17 cellular contexts compared by ENCODE assay signal in genomic region chr6:148385379-148385778, GRCh38. TPM values are rescaled to one million over a fixed set of nuclear protein-coding genes. Genes with fewer than 3 reads are reported as not detected.
DNase-seq lines count a peak whose midpoint lies in the region; ATAC-seq, FAIRE-seq and TF ChIP-seq lines count a peak whose summit lies in the region.
"Had no signal": no experiment of that assay in that cellular context is flagged by ENCODE, and none has a peak within 500 bp of the region (broad histone marks: within the 10 kb centered on the region; RNA-seq: fewer than 3 reads in every experiment).

No MANE protein-coding gene starts in this region.

- H3K4ac ChIP-seq in H1 (replicated peaks; ENCODE audit: insufficient read length, low read depth, low read length) (no peak overlapping the region), mesendoderm (ENCODE audit: low read depth, low read length) (no peak overlapping the region)

- TF ChIP-seq RAD21 in H1 (IDR thresholded peaks at IDR 0.05 in 1 of 2, conservative IDR thresholded peaks at IDR 0.05 in 1 of 2; ENCODE audit: low read depth in 2 of 2, low read length in 2 of 2): no peak

- H3K4me3 ChIP-seq in right atrium auricular region (no peak overlapping the region), H1 (ENCODE audit: extremely low read depth in 1 of 4, insufficient read depth in 2 of 4, low read depth in 3 of 4, low read length in 4 of 4) (no peak overlapping the region), mesendoderm (ENCODE audit: low read length) (no peak overlapping the region)
- H3K4me3 ChIP-seq: GM12878, GM23248, HAP-1 had no signal

- H3K79me1 ChIP-seq in H1 (ENCODE audit: low read depth, low read length) (peaks cover 12% of the 10 kb centered on the region), mesendoderm (ENCODE audit: low read length) (peaks cover 10% of the 10 kb centered on the region)

- POLR2A ChIA-PET in H1 (lab: Charles Lee; ENCODE audit: partially characterized antibody): interaction anchor here (0.6 to 1.1 kb wide), 3 partner anchors 9 to 20 kb away, joined by 3 read pairs; no protein-coding TSS in a partner anchor

- no peak for FAIRE-seq in H1 (lab: Jason Lieb, UNC)
- FAIRE-seq: GM12878, GM18507 had no signal

- intact Hi-C loops in left ventricle myocardium superior (cut with micrococcal nuclease): no loop called here

- H3K56ac ChIP-seq in H1 (replicated peaks; ENCODE audit: insufficient read length, low read depth, low read length) (no peak overlapping the region), mesendoderm (ENCODE audit: low read length) (no peak overlapping the region)

- H3K4me2 ChIP-seq in H1 (ENCODE audit: insufficient read depth in 1 of 2, low read depth in 2 of 2, low read length in 2 of 2) (no peak overlapping the region), mesendoderm (ENCODE audit: low read length) (no peak overlapping the region)

- H3K23ac ChIP-seq in H1 (ENCODE audit: insufficient read length) (no peak overlapping the region), mesendoderm (ENCODE audit: low read length) (no peak overlapping the region)

- H4K20me1 ChIP-seq in H1 (replicated peaks in 1 of 2; ENCODE audit: control insufficient read depth in 1 of 2, insufficient read depth in 2 of 2, low read length in 2 of 2): peaks cover 2 to 7% of the 10 kb centered on the region in 2 experiments

- H3K9ac ChIP-seq in H1 (replicated peaks in 1 of 4; ENCODE audit: extremely low read depth in 1 of 4, low read depth in 3 of 4, low read length in 3 of 4): no peak overlapping the region
- no peak overlapping the region for H3K9ac ChIP-seq in mesendoderm (ENCODE audit: low read length)
- H3K9ac ChIP-seq: GM23248 had no signal

- H2BK12ac ChIP-seq in H1 (ENCODE audit: low read depth, low read length): no peak overlapping the region

- WGBS in H1 (ENCODE audit: extremely low coverage in 1 of 2, insufficient coverage in 1 of 2, insufficient read length in 1 of 2, insufficient replicate concordance in 2 of 2, low coverage in 1 of 2, low lambda C conversion rate in 2 of 2, missing lambda C conversion rate in 1 of 2), 2 experiments: 67% methylated on average over 2 of the region's 2 CpGs; no CpG with 5 or more reads in 1 of the 2 experiments
- no CpG with 5 or more reads among the region's 2 CpGs for WGBS in mesendoderm (ENCODE audit: extremely low coverage, insufficient coverage, low lambda C conversion rate)

- TF ChIP-seq POLR2A in H1 (IDR thresholded peaks at IDR 0.05; ENCODE audit: control extremely low read depth in 1 of 2, low read depth in 2 of 2, low read length in 2 of 2): no peak

- no peak overlapping the region for H3K14ac ChIP-seq in H1 (ENCODE audit: insufficient read length)

- H2BK20ac ChIP-seq in H1 (ENCODE audit: low read length): no peak overlapping the region

- TF ChIP-seq EP300 in H1 (IDR thresholded peaks at IDR 0.05; ENCODE audit: borderline replicate concordance in 1 of 2, low read depth in 2 of 2, low read length in 2 of 2): no peak

- TF ChIP-seq CTCF in right atrium auricular region (IDR thresholded peaks at IDR 0.05): no peak
- TF ChIP-seq CTCF in H1 (IDR thresholded peaks at IDR 0.05; ENCODE audit: control extremely low read depth in 1 of 3, insufficient read depth in 1 of 3, low read depth in 1 of 3, low read length in 3 of 3): no peak

- no peak overlapping the region for H2AFZ ChIP-seq in H1 (ENCODE audit: low read length)
- H2AFZ ChIP-seq: GM23248 had no signal

- H3K27ac ChIP-seq in right atrium auricular region (no peak overlapping the region), H1 (ENCODE audit: low read depth, low read length) (no peak overlapping the region), mesendoderm (ENCODE audit: low read depth, low read length) (no peak overlapping the region)
- H3K27ac ChIP-seq: GM23248, HL-60 had no signal

- CTCF ChIA-PET in H1 (lab: Charles Lee; ENCODE audit: partially characterized antibody): interaction anchor here (1.0 to 2.0 kb wide), 6 partner anchors 9 to 209 kb away, joined by 3 to 6 read pairs (median 4); no protein-coding TSS in a partner anchor

- H3K9me3 ChIP-seq in right atrium auricular region (no peaks in the 10 kb centered on the region), H1 (ENCODE audit: insufficient read depth in 2 of 2, low read depth in 1 of 2, low read length in 1 of 2) (no peaks in the 10 kb centered on the region)
- H3K9me3 ChIP-seq: HAP-1 had no signal

- no peak overlapping the region for H4K8ac ChIP-seq in H1 (ENCODE audit: extremely low read depth, insufficient read depth, low read length)
- no peak overlapping the region for H4K8ac ChIP-seq in mesendoderm (ENCODE audit: low read depth, low read length)

- H4K91ac ChIP-seq in H1 (replicated peaks; ENCODE audit: insufficient read length, low read length): no peak overlapping the region

- peaks cover 0 to 49% of the 10 kb centered on the region in 2 experiments; a peak in 2 of 4 replicates for H3K79me2 ChIP-seq in H1 (ENCODE audit: control insufficient read depth in 1 of 2, insufficient read depth in 2 of 2, low read length in 2 of 2)
- H3K79me2 ChIP-seq in mesendoderm (ENCODE audit: control insufficient read depth, insufficient read depth, low read length): peaks cover 2% of the 10 kb centered on the region

- H3K36me3 ChIP-seq in right atrium auricular region (no peaks in the 10 kb centered on the region), H1 (ENCODE audit: control insufficient read depth in 2 of 4, insufficient read depth in 4 of 4, low read length in 3 of 4) (no peaks in the 10 kb centered on the region), mesendoderm (ENCODE audit: control insufficient read depth, insufficient read depth, low read length) (no peaks in the 10 kb centered on the region)
- H3K36me3 ChIP-seq: HAP-1 had no signal

- ATAC-seq in left ventricle myocardium superior: no peak
- ATAC-seq: GM12878 had no signal

- no peak overlapping the region for H2BK5ac ChIP-seq in H1 (ENCODE audit: low read depth, low read length)
- no peak overlapping the region for H2BK5ac ChIP-seq in mesendoderm (ENCODE audit: low read length)

- H3K27me3 ChIP-seq in right atrium auricular region (no peaks in the 10 kb centered on the region), H1 (replicated peaks in 1 of 4; ENCODE audit: control insufficient read depth in 3 of 4, extremely low read depth in 1 of 4, insufficient read depth in 3 of 4, low read length in 3 of 4) (no peaks in the 10 kb centered on the region), mesendoderm (ENCODE audit: insufficient read depth, low read length, poor library complexity) (no peaks in the 10 kb centered on the region)

- H3K4me1 ChIP-seq in right atrium auricular region: peaks cover 0 to 53% of the 10 kb centered on the region in 2 donors
- peaks cover 0 to 7% (median under 1%) of the 10 kb centered on the region in 4 experiments; a peak in 4 of 7 replicates for H3K4me1 ChIP-seq in H1 (replicated peaks in 1 of 4; ENCODE audit: control insufficient read depth in 3 of 4, insufficient read depth in 4 of 4, low read length in 3 of 4)
- H3K4me1 ChIP-seq in mesendoderm (ENCODE audit: control insufficient read depth, low read depth, low read length): peaks cover 6% of the 10 kb centered on the region
- H3K4me1 ChIP-seq: HAP-1 had no signal

- H2BK120ac ChIP-seq in H1 (replicated peaks; ENCODE audit: low read depth, low read length) (no peak overlapping the region), mesendoderm (ENCODE audit: low read depth, low read length) (no peak overlapping the region)

- H3K18ac ChIP-seq in H1 (ENCODE audit: extremely low read depth, low read length) (no peak overlapping the region), mesendoderm (ENCODE audit: low read length) (no peak overlapping the region)

- DNase-seq in right atrium auricular region (ENCODE audit: low spot score): peak; percentile 53
- no peak for DNase-seq in left ventricle myocardium superior
- peak; percentile 69 for DNase-seq in MV-4-11 (lab: John Stamatoyannopoulos, UW)
- DNase-seq in H1 (ENCODE audit: low read depth in 1 of 2, low spot score in 2 of 2): no peak
- DNase-seq in mesendoderm: peak; percentile 79
- DNase-seq in hippocampal formation (lab: John Stamatoyannopoulos, UW): no peak
- DNase-seq in NCI-H146 treated with DMSO at 0.1 percent for 48 hours (lab: John Stamatoyannopoulos, UW; ENCODE audit: unreplicated experiment): no peak
- no peak for DNase-seq in AG08396 (ENCODE audit: low spot score)
- DNase-seq: ACHN; C1 segment of cervical spinal cord; CD4-positive, alpha-beta memory T cell; DMS79; GM23248 had no signal

- H2AK5ac ChIP-seq in H1 (ENCODE audit: low read depth, low read length): no peak overlapping the region
- no peak overlapping the region for H2AK5ac ChIP-seq in mesendoderm (ENCODE audit: low read length)

- no peaks in the 10 kb centered on the region for H3K23me2 ChIP-seq in H1 (ENCODE audit: low read depth, low read length)

- H2BK15ac ChIP-seq in H1 (ENCODE audit: low read length) (no peak overlapping the region), mesendoderm (replicated peaks; ENCODE audit: low read depth) (no peak overlapping the region)

- H4K5ac ChIP-seq in H1 (ENCODE audit: insufficient read length, low read depth, low read length) (no peak overlapping the region), mesendoderm (ENCODE audit: low read length) (no peak overlapping the region)

TF ChIP-seq in H1, 55 proteins besides CTCF, POLR2A, EP300 and RAD21:
- TF ChIP-seq GTF2F1 (IDR thresholded peaks at IDR 0.05; ENCODE audit: borderline replicate concordance, low read depth, low read length) (no peak), YY1 (IDR thresholded peaks at IDR 0.05; ENCODE audit: low read depth, low read length) (no peak), SIN3A (conservative IDR thresholded peaks at IDR 0.05 in 1 of 2, IDR thresholded peaks at IDR 0.05 in 1 of 2; ENCODE audit: low read depth in 1 of 2, low read length in 2 of 2) (no peak), SP1 (IDR thresholded peaks at IDR 0.05; ENCODE audit: low read depth, low read length) (peak; percentile 86), EGR1 (IDR thresholded peaks at IDR 0.05; ENCODE audit: borderline replicate concordance, low read depth, low read length) (no peak)
TF ChIP-seq in H1: peak in this region for 1.

RNA-seq across cellular contexts. Expression of gene SASH1, which starts 42.7 kb away (rescaled TPM):
- total RNA-seq in right atrium auricular region (10 to 100 TPM; 39.0 to 42.3 TPM), left ventricle myocardium superior (31.8 TPM)
- 18.0 and 20.2 TPM in 2 replicates for total RNA-seq in H1 (2021; fragmentation: NEBNext Ultra II Directional; extraction: Animal tissue kit (Norgen Biotek cat#: 25700))
- 6.0 and 6.9 TPM in 2 replicates for polyA plus RNA-seq in H1 (2011; rRNA removed)
- polyA plus RNA-seq in H1 (2011; cell fraction: cytosol; rRNA removed): 8.0 TPM
- polyA plus RNA-seq in H1 (2011; cell fraction: nucleus; rRNA removed): 11.8 TPM
- 8.9 to 9.5 TPM (median 9.4 TPM) in 4 replicates for polyA plus RNA-seq in H1 (2012, experiment 1 of 2)
- polyA plus RNA-seq in H1 (2012, experiment 2 of 2): 1.0 TPM
- 7.6 TPM for polyA plus RNA-seq in H1 (2013, experiment 1 of 2)
- 6.6 TPM for polyA plus RNA-seq in H1 (2013, experiment 2 of 2)
- polyA minus RNA-seq in H1 (2011; rRNA and poly(A)+ RNA removed): 14.6 and 19.3 TPM in 2 replicates
- 16.5 TPM for polyA minus RNA-seq in H1 (2011; cell fraction: cytosol; rRNA and poly(A)+ RNA removed)
- polyA minus RNA-seq in H1 (2011; cell fraction: nucleus; rRNA and poly(A)+ RNA removed): 37.0 TPM
- 5.8 TPM for polyA plus RNA-seq in mesendoderm (2013, experiment 1 of 2)
- 6.0 TPM for polyA plus RNA-seq in mesendoderm (2013, experiment 2 of 2)

Comparison
In these comparisons a context has a peak if more than half of its experiments do, and no peak if none do; other contexts are left out.
1. DNase-seq: peak in right atrium auricular region (single experiment), MV-4-11 (single experiment) and mesendoderm (single experiment); none in left ventricle myocardium superior (single experiment), H1 (0 of 2), hippocampal formation (0 of 2), NCI-H146 treated with DMSO at 0.1 percent for 48 hours (single experiment) and AG08396 (single experiment).